Comparison of ENCODE assay signal across 8 cellular contexts in genomic region chr5:181191526-181192336, GRCh38. TPM values are rescaled to one million over a fixed set of nuclear protein-coding genes. Genes with fewer than 3 reads are reported as not detected.
DNase-seq lines count a peak whose midpoint lies in the region; ATAC-seq and TF ChIP-seq lines count a peak whose summit lies in the region.

No MANE protein-coding gene starts in this region.

- in situ Hi-C loops in astrocyte of the spinal cord (cut with HindIII; ENCODE audit: low sequenced_read_pairs) = no loop called here

- no peaks in the 10 kb centered on the region for H3K9me3 ChIP-seq in SJSA1 (replicated peaks)

- no peaks in the 10 kb centered on the region for H3K27me3 ChIP-seq in SJSA1 (replicated peaks)

- no peak for TF ChIP-seq CTCF in astrocyte of the spinal cord (IDR thresholded peaks at IDR 0.05; ENCODE audit: low read depth, low read length)

- peaks cover 3% of the 10 kb centered on the region; the same call in 1 of the 2 replicates for H3K36me3 ChIP-seq in SJSA1

- H3K4me3 ChIP-seq in SJSA1 = peak overlapping the region; percentile 59
- peak overlapping the region; percentile 79 for H3K4me3 ChIP-seq in astrocyte of the spinal cord (ENCODE audit: low read depth, low read length)
- peak overlapping the region; percentile 66 for H3K4me3 ChIP-seq in iPS-11a (ENCODE audit: low read depth, low read length)
- peak overlapping the region; percentile 60 to 78 (median 71) for H3K4me3 ChIP-seq in skin epidermis

- DNase-seq in SJSA1 (ENCODE audit: low read depth in 1 of 2, low spot score in 2 of 2) (peak; percentile 97 to 100), astrocyte of the spinal cord (ENCODE audit: low read depth, low spot score) (peak; percentile 96), NCI-H2029 (lab: John Stamatoyannopoulos, UW) (no peak), NCI-H2081 treated with DMSO at 0.1 percent for 48 hours (lab: John Stamatoyannopoulos, UW) (no peak)

- H3K27ac ChIP-seq in SJSA1 (peak overlapping the region; percentile 68), skin epidermis (peak overlapping the region in 20 of 21 experiments; percentile 78 to 95 (median 90))

- peaks cover 21% of the 10 kb centered on the region for H3K4me1 ChIP-seq in SJSA1 (replicated peaks)

- ATAC-seq in GM18502 (IDR thresholded peaks at IDR 0.05; ENCODE audit: poor library complexity, unreplicated experiment) (peak; percentile 66), HG02884 (IDR thresholded peaks at IDR 0.05; ENCODE audit: unreplicated experiment) (peak; percentile 51)

RNA-seq across cellular contexts. Expression of gene TRIM7, which starts 13.3 kb away (rescaled TPM):
- 28.0 and 45.2 TPM in 2 replicates for total RNA-seq in SJSA1 (2014; rRNA removed; shearing (Covaris generic))

RNA-seq across cellular contexts. Expression of gene TRIM41, which starts 31.4 kb away (rescaled TPM):
- total RNA-seq in SJSA1 (2014; rRNA removed; shearing (Covaris generic)) = 10.6 and 14.0 TPM in 2 replicates

RNA-seq across cellular contexts. Expression of gene OR2V2, which starts 44.3 kb away (rescaled TPM):
- not detected in 2 replicates for total RNA-seq in SJSA1 (2014; rRNA removed; shearing (Covaris generic))

RNA-seq across cellular contexts. Expression of gene RACK1, which starts 52.0 kb away (rescaled TPM):
- 2,705 and 2,892 TPM in 2 replicates for total RNA-seq in SJSA1 (2014; rRNA removed; shearing (Covaris generic))

Comparison
In these comparisons a context has a peak if more than half of its experiments do, and no peak if none do; other contexts are left out.
1. DNase-seq: peak in SJSA1 (2 of 2) and astrocyte of the spinal cord (single experiment); none in NCI-H2029 (single experiment) and NCI-H2081 treated with DMSO at 0.1 percent for 48 hours (single experiment).
2. Peak in every context shown above with its lines, with median percentiles within 50 percentile points of each other: H3K4me3 ChIP-seq.